ENCODE assay signal across 8 cellular contexts in the genomic region with DNA sequence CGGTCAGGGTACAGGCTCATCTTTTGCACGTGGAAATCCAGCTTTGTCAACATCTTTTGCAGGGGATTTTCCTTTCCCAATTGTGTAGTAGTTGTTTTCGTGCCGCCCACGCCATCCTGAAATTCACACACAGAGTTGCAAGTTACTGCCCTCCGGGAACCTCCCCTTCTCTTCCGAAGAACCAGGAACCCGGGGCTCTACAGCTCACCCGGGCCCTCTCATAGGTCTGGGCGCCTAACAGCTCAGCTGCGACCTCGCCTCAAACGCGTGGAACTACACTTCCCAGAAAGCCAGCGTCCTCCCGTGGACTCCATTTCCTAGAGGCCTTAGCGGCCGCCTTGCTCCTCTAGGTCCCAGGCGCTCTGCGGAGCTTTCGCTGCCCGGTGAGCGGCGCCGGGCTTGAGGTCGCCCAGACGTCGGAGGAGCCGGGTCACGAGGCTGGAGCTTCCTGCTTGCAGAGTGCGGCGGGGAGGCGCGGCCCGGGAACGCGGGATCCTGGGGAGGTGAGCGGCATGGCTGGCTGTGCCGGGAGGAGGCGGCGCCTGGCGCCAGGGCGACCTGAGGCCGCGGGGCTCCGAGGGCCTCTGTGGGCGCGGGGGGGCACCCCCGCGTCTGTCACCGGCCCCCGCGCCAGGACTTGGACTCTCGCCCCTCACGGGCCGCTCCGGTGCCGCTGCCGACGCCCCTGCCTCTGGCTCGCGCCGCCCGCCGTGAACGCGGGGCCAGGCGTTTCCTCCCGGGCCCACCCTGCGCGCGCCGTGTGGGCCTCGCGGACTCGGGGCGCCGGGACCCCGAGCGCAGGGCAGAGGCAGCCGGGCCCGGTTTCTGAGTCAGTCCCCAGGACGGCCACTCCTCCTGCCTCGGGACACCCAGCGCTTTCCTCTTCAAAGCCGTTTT. TPM values are rescaled to one million over a fixed set of nuclear protein-coding genes. Genes with fewer than 3 reads are reported as not detected.
DNase-seq lines count a peak whose midpoint lies in the region; ATAC-seq and TF ChIP-seq lines count a peak whose summit lies in the region.

A gene (plus strand): TSS at position 329 of the 897 bp plus-strand sequence. CDS start 1,095 bp downstream, outside the sequence.

- H3K36me3 ChIP-seq in prostate gland: no peaks in the 10 kb centered on the region

- H3K27me3 Mint-ChIP-seq in T-helper 1 cell treated with Interleukin-12 subunit alpha and Interleukin-12 subunit beta and Interleukin-4 antibody, amounts not matched to agents 30 μg/mL and 1 μg/mL, for 36 hours (ENCODE audit: low read depth): no peaks in the 10 kb centered on the region

- peaks cover 18% of the 10 kb centered on the region for H3K4me1 Mint-ChIP-seq in T-helper 1 cell treated with Interleukin-12 subunit alpha and Interleukin-12 subunit beta and Interleukin-4 antibody, amounts not matched to agents 30 μg/mL and 1 μg/mL, for 36 hours (ENCODE audit: low read depth)

- 1% methylated on average over 52 of the region's 86 CpGs for WGBS in prostate gland

- in situ Hi-C loops in GM13976 (cut with MboI; ENCODE audit: low sequenced_read_pairs, unreplicated experiment): no loop called here

- H3K27ac ChIP-seq in angular gyrus (ENCODE audit: low read depth, low read length) (peak within 1 kb of the TSS; percentile 48), prostate gland (peak within 1 kb of the TSS; percentile 76)

- ATAC-seq in HG02840 (IDR thresholded peaks at IDR 0.05; ENCODE audit: low FRiP score, unreplicated experiment): peak; percentile 98
- peak; percentile 99 for ATAC-seq in left ventricle myocardium superior

- H3K4me3 ChIP-seq in prostate gland: peak within 1 kb of the TSS; percentile 76 to 83

- H3K4me1 ChIP-seq in prostate gland (replicated peaks): no peaks in the 10 kb centered on the region

- peak within 1 kb of the TSS; percentile 51 for H3K27ac Mint-ChIP-seq in T-helper 1 cell treated with Interleukin-12 subunit alpha and Interleukin-12 subunit beta and Interleukin-4 antibody, amounts not matched to agents 30 μg/mL and 1 μg/mL, for 36 hours

- H3K4me3 Mint-ChIP-seq in T-helper 1 cell treated with Interleukin-12 subunit alpha and Interleukin-12 subunit beta and Interleukin-4 antibody, amounts not matched to agents 30 μg/mL and 1 μg/mL, for 36 hours: peak within 1 kb of the TSS; percentile 88

- peaks cover 25% of the 10 kb centered on the region for H3K36me3 Mint-ChIP-seq in T-helper 1 cell treated with Interleukin-12 subunit alpha and Interleukin-12 subunit beta and Interleukin-4 antibody, amounts not matched to agents 30 μg/mL and 1 μg/mL, for 36 hours (ENCODE audit: low read depth)

- no peak for TF ChIP-seq CTCF in GM13976 (IDR thresholded peaks at IDR 0.05; ENCODE audit: borderline replicate concordance, control extremely low read depth, extremely low read depth, insufficient read depth, missing control alignments)
- TF ChIP-seq CTCF in prostate gland (IDR thresholded peaks at IDR 0.05): peak in 2 of 4 experiments; percentile 27 to 34

- H3K27me3 ChIP-seq in prostate gland (replicated peaks; ENCODE audit: insufficient read depth): no peaks in the 10 kb centered on the region

- peak; percentile 91 for DNase-seq in GM13976 (ENCODE audit: low spot score)
- peak; percentile 27 for DNase-seq in NCI-H1436 (lab: John Stamatoyannopoulos, UW)
- DNase-seq in left ventricle myocardium superior: peak; percentile 92
- DNase-seq in prostate gland (ENCODE audit: low spot score): peak; percentile 89
- DNase-seq in ureter (ENCODE audit: low spot score): peak; percentile 88

- peak; percentile 60 for TF ChIP-seq POLR2A in prostate gland (IDR thresholded peaks at IDR 0.05)

- no peaks in the 10 kb centered on the region for H3K9me3 ChIP-seq in prostate gland

- H3K9me3 Mint-ChIP-seq in T-helper 1 cell treated with Interleukin-12 subunit alpha and Interleukin-12 subunit beta and Interleukin-4 antibody, amounts not matched to agents 30 μg/mL and 1 μg/mL, for 36 hours: peaks cover 12% of the 10 kb centered on the region

- intact Hi-C loops in left ventricle myocardium superior (cut with micrococcal nuclease) (no loop called here), prostate gland (cut with DNase I) (loop anchor here (5.0 kb wide), 1 partner anchor 128 kb away; a partner anchor contains a TSS)

RNA-seq across cellular contexts. Expression of the gene that starts here (rescaled TPM):
- total RNA-seq in left ventricle myocardium superior: 8.6 TPM
- 10 to 100 TPM; 12.7 to 22.7 TPM for total RNA-seq in prostate gland
- total RNA-seq in ureter: 15.6 TPM

Comparison
In these comparisons a context has a peak if more than half of its experiments do, and no peak if none do; other contexts are left out.
1. Peak in every context shown above with its lines: DNase-seq, ATAC-seq, H3K4me3 ChIP-seq and H3K27ac ChIP-seq.
2. DNase-seq: peak in every context shown above with its lines; median percentile 92 in left ventricle myocardium superior; 91 in GM13976; 89 in prostate gland; 88 in ureter; 27 in NCI-H1436.